In genomic region chr5:83554133-83554532, GRCh38 we compare ENCODE assay signal across 15 cellular contexts.
DNase-seq lines count a peak whose midpoint lies in the region; ATAC-seq and TF ChIP-seq lines count a peak whose summit lies in the region.
"Had no signal": no experiment of that assay in that cellular context is flagged by ENCODE, and none has a peak within 500 bp of the region (broad histone marks: within the 10 kb centered on the region; RNA-seq: fewer than 3 reads in every experiment).

No MANE protein-coding gene starts in this region.

- H3K9me3 Mint-ChIP-seq in Calu3 (ENCODE audit: low read depth, unreplicated experiment): peaks cover 2% of the 10 kb centered on the region
- H3K9me3 Mint-ChIP-seq in activated T-helper 2 cell treated with anti-CD3 and anti-CD28 coated beads, Interferon-gamma antibody, Interleukin-2, Interleukin-4, amounts not matched to agents 10 μg/mL and 5 μg/mL and 100 μg/mL, durations not matched to agents 14 hours and 24 hours and 36 hours: no peaks in the 10 kb centered on the region

- no peaks in the 10 kb centered on the region for H4K20me1 ChIP-seq in hepatocyte (ENCODE audit: insufficient read depth, poor library complexity, severe bottlenecking)

- H3K27ac Mint-ChIP-seq in Calu3 (ENCODE audit: unreplicated experiment): peak overlapping the region; percentile 42
- H3K27ac Mint-ChIP-seq in activated T-helper 2 cell treated with anti-CD3 and anti-CD28 coated beads, Interferon-gamma antibody, Interleukin-2, Interleukin-4, amounts not matched to agents 10 μg/mL and 5 μg/mL and 100 μg/mL, durations not matched to agents 14 hours and 24 hours and 36 hours: no peak overlapping the region

- intact Hi-C loops in Calu3 (cut with micrococcal nuclease; ENCODE audit: unreplicated experiment): no loop called here
- intact Hi-C loops in activated T-helper 2 cell treated with anti-CD3 and anti-CD28 coated beads, Interferon-gamma antibody, Interleukin-2, Interleukin-4, amounts not matched to agents 10 μg/mL and 5 μg/mL and 100 μg/mL, durations not matched to agents 14 hours and 24 hours and 36 hours (cut with micrococcal nuclease): no loop called here

- no TSS peak for BruUV-seq in Calu3 (replicated peaks; lab: Mats Ljungman, UMichigan)

- H3K4me1 Mint-ChIP-seq in Calu3 (ENCODE audit: low read depth, unreplicated experiment): peaks cover 55% of the 10 kb centered on the region
- no peaks in the 10 kb centered on the region for H3K4me1 Mint-ChIP-seq in activated T-helper 2 cell treated with anti-CD3 and anti-CD28 coated beads, Interferon-gamma antibody, Interleukin-2, Interleukin-4, amounts not matched to agents 10 μg/mL and 5 μg/mL and 100 μg/mL, durations not matched to agents 14 hours and 24 hours and 36 hours (ENCODE audit: low read depth)

- H3K27me3 ChIP-seq in SJSA1 (replicated peaks): no peaks in the 10 kb centered on the region
- no peaks in the 10 kb centered on the region for H3K27me3 ChIP-seq in hepatocyte
- H3K27me3 ChIP-seq: Peyer's patch had no signal

- no peak overlapping the region for H3K4me2 ChIP-seq in hepatocyte

- WGBS in hepatocyte (ENCODE audit: low lambda C conversion rate, missing lambda C conversion rate): 59% methylated on average over 5 of the region's 5 CpGs

- no peaks in the 10 kb centered on the region for H3K79me2 ChIP-seq in hepatocyte

- H3K9me3 ChIP-seq in SJSA1 (replicated peaks) (no peaks in the 10 kb centered on the region), hepatocyte (ENCODE audit: low read depth) (no peaks in the 10 kb centered on the region)
- H3K9me3 ChIP-seq: HAP-1, Peyer's patch had no signal

- peaks cover 57% of the 10 kb centered on the region for H3K36me3 ChIP-seq in SJSA1
- no peaks in the 10 kb centered on the region for H3K36me3 ChIP-seq in hepatocyte (replicated peaks; ENCODE audit: insufficient read depth, low read depth)
- H3K36me3 ChIP-seq: HAP-1, Peyer's patch had no signal

- H3K27ac ChIP-seq in SJSA1 (peak overlapping the region; percentile 45), hepatocyte (peak overlapping the region; percentile 30)
- H3K27ac ChIP-seq: Peyer's patch had no signal

- DNase-seq in Calu3 (no peak), SJSA1 (ENCODE audit: low read depth in 1 of 2, low spot score in 2 of 2) (no peak), hepatocyte (ENCODE audit: low spot score) (no peak), renal cortical epithelial cell (ENCODE audit: low read depth) (peak; percentile 92)
- no peak for DNase-seq in activated T-helper 2 cell treated with anti-CD3 and anti-CD28 coated beads, Interferon-gamma antibody, Interleukin-2, Interleukin-4, amounts not matched to agents 10 μg/mL and 5 μg/mL and 100 μg/mL, durations not matched to agents 14 hours and 24 hours and 36 hours (ENCODE audit: low spot score)
- DNase-seq: C1 segment of cervical spinal cord, MV-4-11, NCI-H1436, NCI-H2029 treated with DMSO at 0.1 percent for 48 hours, NCI-H510A, Peyer's patch, SHP77 treated with DMSO at 0.1 percent for 48 hours had no signal

- TF ChIP-seq CTCF in Calu3 (IDR thresholded peaks at IDR 0.05; ENCODE audit: unreplicated experiment) (no peak), hepatocyte (IDR thresholded peaks at IDR 0.05; ENCODE audit: poor library complexity) (no peak)

- H3K9me2 ChIP-seq in hepatocyte (replicated peaks; ENCODE audit: insufficient read depth): no peaks in the 10 kb centered on the region

- no peak overlapping the region for H3K4me3 Mint-ChIP-seq in Calu3 (ENCODE audit: low read depth, unreplicated experiment)
- no peak overlapping the region for H3K4me3 Mint-ChIP-seq in activated T-helper 2 cell treated with anti-CD3 and anti-CD28 coated beads, Interferon-gamma antibody, Interleukin-2, Interleukin-4, amounts not matched to agents 10 μg/mL and 5 μg/mL and 100 μg/mL, durations not matched to agents 14 hours and 24 hours and 36 hours (ENCODE audit: low read depth)

- H2AFZ ChIP-seq in hepatocyte: no peak overlapping the region

- H3K36me3 Mint-ChIP-seq in Calu3 (ENCODE audit: insufficient read depth, unreplicated experiment): no peaks in the 10 kb centered on the region
- H3K36me3 Mint-ChIP-seq in activated T-helper 2 cell treated with anti-CD3 and anti-CD28 coated beads, Interferon-gamma antibody, Interleukin-2, Interleukin-4, amounts not matched to agents 10 μg/mL and 5 μg/mL and 100 μg/mL, durations not matched to agents 14 hours and 24 hours and 36 hours (ENCODE audit: low read depth): no peaks in the 10 kb centered on the region

- H3K4me1 ChIP-seq in SJSA1 (replicated peaks): peaks cover 35% of the 10 kb centered on the region
- peaks cover 23% of the 10 kb centered on the region for H3K4me1 ChIP-seq in hepatocyte (ENCODE audit: insufficient read depth)
- H3K4me1 ChIP-seq: HAP-1, Peyer's patch had no signal

- CTCF ChIA-PET in Calu3 (lab: Charles Lee): no interaction called here

- no peak overlapping the region for H3K4me3 ChIP-seq in SJSA1
- H3K4me3 ChIP-seq in hepatocyte: no peak overlapping the region
- H3K4me3 ChIP-seq: HAP-1, Peyer's patch had no signal

- ATAC-seq in HG03095 (IDR thresholded peaks at IDR 0.05; ENCODE audit: unreplicated experiment): no peak
- ATAC-seq in GM18873 (IDR thresholded peaks at IDR 0.05; ENCODE audit: low FRiP score, unreplicated experiment): no peak

- no peaks in the 10 kb centered on the region for H3K27me3 Mint-ChIP-seq in Calu3 (ENCODE audit: unreplicated experiment)
- peaks cover 2% of the 10 kb centered on the region for H3K27me3 Mint-ChIP-seq in activated T-helper 2 cell treated with anti-CD3 and anti-CD28 coated beads, Interferon-gamma antibody, Interleukin-2, Interleukin-4, amounts not matched to agents 10 μg/mL and 5 μg/mL and 100 μg/mL, durations not matched to agents 14 hours and 24 hours and 36 hours (ENCODE audit: low read depth)
